Comparison of ENCODE assay signal across 9 cellular contexts in genomic region chr14:45939572-45939971, GRCh38.
"Had no signal": no experiment of that assay in that cellular context is flagged by ENCODE, and none has a peak within 500 bp of the region (broad histone marks: within the 10 kb centered on the region; RNA-seq: fewer than 3 reads in every experiment).

No MANE protein-coding gene starts in this region.

- H3K4me3 ChIP-seq: GM23248, GM23338, HAP-1 had no signal

- DNase-seq: GM23248, GOT3, H7, H9, HCEC 1CT, HFFc6 had no signal

- H3K27ac ChIP-seq: GM23248 had no signal

- ATAC-seq: GM23338, HCT116 had no signal

- H2AFZ ChIP-seq: GM23248, GM23338 had no signal

- H3K4me2 ChIP-seq: GM23338 had no signal

- H3K9me3 ChIP-seq: HAP-1 had no signal

- H3K36me3 ChIP-seq: HAP-1 had no signal

- H3K9ac ChIP-seq: GM23248 had no signal
